In genomic region chr1:17046043-17046657, GRCh38 we compare ENCODE assay signal across 8 cellular contexts. TPM values are rescaled to one million over a fixed set of nuclear protein-coding genes. Genes with fewer than 3 reads are reported as not detected.
DNase-seq lines count a peak whose midpoint lies in the region; ATAC-seq and TF ChIP-seq lines count a peak whose summit lies in the region.

No MANE protein-coding gene starts in this region.

- BruUV-seq in PC-9 (replicated peaks; lab: Mats Ljungman, UMichigan), result no TSS peak

- H4K20me1 ChIP-seq in PC-9 (ENCODE audit: insufficient read depth), result 0 out of 2 replicates have a peak, but pooled peaks cover 3% of the 10 kb centered on the region

- no peaks in the 10 kb centered on the region for H3K4me1 ChIP-seq in PC-9 (replicated peaks; ENCODE audit: insufficient read depth)

- DNase-seq in DMS153 (lab: John Stamatoyannopoulos, UW) (peak; percentile 5), HT-29 (ENCODE audit: low spot score) (peak; percentile 59), PC-9 (peak in 1 of 2 experiments; percentile 38), dorsolateral prefrontal cortex (no peak), middle frontal gyrus (ENCODE audit: extremely low spot score, low spot score) (peak; percentile 43)

- H3K4me2 ChIP-seq in PC-9, result no peak overlapping the region

- H2AFZ ChIP-seq in PC-9, result no peak overlapping the region

- POLR2A ChIA-PET in PC-9 (lab: Charles Lee; ENCODE audit: unreplicated experiment), result no interaction called here

- H3K79me2 ChIP-seq in PC-9 (ENCODE audit: low read depth), result peaks cover 26% of the 10 kb centered on the region

- TF ChIP-seq CTCF in PC-9 (conservative IDR thresholded peaks at IDR 0.05) (peak; percentile 75), dorsolateral prefrontal cortex (IDR thresholded peaks at IDR 0.05 in 54 of 56, conservative IDR thresholded peaks at IDR 0.05 in 2 of 56; ENCODE audit: low read depth in 1 of 56, partially characterized antibody in 56 of 56) (peak; percentile 65 to 95 (median 85))

- no peaks in the 10 kb centered on the region for H3K9me3 ChIP-seq in PC-9 (ENCODE audit: insufficient read depth, low read depth)

- peaks cover 5% of the 10 kb centered on the region; the same call in 1 of the 2 replicates for H3F3A ChIP-seq in PC-9 (ENCODE audit: insufficient read depth, low read depth)

- intact Hi-C loops in PC-9 (cut with micrococcal nuclease; ENCODE audit: unreplicated experiment), result loop anchor here (1.0 to 5.0 kb wide), 3 partner anchors 95 to 425 kb away; no protein-coding TSS in a partner anchor
- intact Hi-C loops in dorsolateral prefrontal cortex (cut with DNase I), result loop anchor here (1.0 kb wide), 1 partner anchor 95 kb away; no protein-coding TSS in a partner anchor

- H3K4me3 ChIP-seq in PC-9 (no peak overlapping the region), dorsolateral prefrontal cortex (peak overlapping the region in 45 of 59 donors; percentile 2 to 51 (median 33))

- no peaks in the 10 kb centered on the region for H3K27me3 ChIP-seq in PC-9 (ENCODE audit: insufficient read depth, low read depth)
- H3K27me3 ChIP-seq in dorsolateral prefrontal cortex, result no peaks in the 10 kb centered on the region

- no peak overlapping the region for H3K27ac ChIP-seq in PC-9
- peak overlapping the region in 28 of 59 donors; percentile 3 to 74 (median 36) for H3K27ac ChIP-seq in dorsolateral prefrontal cortex

- H3K9me2 ChIP-seq in PC-9 (ENCODE audit: insufficient read depth), result no peaks in the 10 kb centered on the region

- peaks cover 6% of the 10 kb centered on the region; the same call in 1 of the 2 replicates for H3K36me3 ChIP-seq in PC-9 (ENCODE audit: low read depth)

- no peak for ATAC-seq in HG02870 (IDR thresholded peaks at IDR 0.05; ENCODE audit: unreplicated experiment)
- ATAC-seq in HG03565 (IDR thresholded peaks at IDR 0.05; ENCODE audit: unreplicated experiment), result no peak
- ATAC-seq in GM21360 (IDR thresholded peaks at IDR 0.05; ENCODE audit: unreplicated experiment), result no peak

- CTCF ChIA-PET in PC-9 (lab: Charles Lee), result interaction anchor here (0.6 to 1.4 kb wide), 4 partner anchors 61 to 105 kb away, joined by 3 to 13 read pairs (median 6); no protein-coding TSS in a partner anchor

RNA-seq across cellular contexts. Expression of gene SDHB, which starts 7.7 kb away (rescaled TPM):
- total RNA-seq in HT-29 (2014; rRNA removed; shearing (Covaris generic)), result 145 and 157 TPM in 2 replicates
- total RNA-seq in PC-9 (2021), result 101 and 123 TPM in 2 replicates
- 100 to 1,000 TPM in 9 of 120 experiments, 10 to 100 TPM in 111; 48.8 to 115 (median 83.6) TPM for total RNA-seq in dorsolateral prefrontal cortex

RNA-seq across cellular contexts. Expression of gene ATP13A2, which starts 34.4 kb away (rescaled TPM):
- total RNA-seq in HT-29 (2014; rRNA removed; shearing (Covaris generic)), result 82.3 and 114 TPM in 2 replicates
- total RNA-seq in PC-9 (2021) (39.9 and 43.6 TPM in 2 replicates), dorsolateral prefrontal cortex (100 to 1,000 TPM; 104 to 254 (median 196) TPM)

Comparison
In these comparisons a context has a peak if more than half of its experiments do, and no peak if none do; other contexts are left out.
1. DNase-seq: peak in DMS153 (single experiment), HT-29 (single experiment) and middle frontal gyrus (single experiment); none in dorsolateral prefrontal cortex (0 of 10).